ENCODE assay signal across 1 cellular context in the genomic region with DNA sequence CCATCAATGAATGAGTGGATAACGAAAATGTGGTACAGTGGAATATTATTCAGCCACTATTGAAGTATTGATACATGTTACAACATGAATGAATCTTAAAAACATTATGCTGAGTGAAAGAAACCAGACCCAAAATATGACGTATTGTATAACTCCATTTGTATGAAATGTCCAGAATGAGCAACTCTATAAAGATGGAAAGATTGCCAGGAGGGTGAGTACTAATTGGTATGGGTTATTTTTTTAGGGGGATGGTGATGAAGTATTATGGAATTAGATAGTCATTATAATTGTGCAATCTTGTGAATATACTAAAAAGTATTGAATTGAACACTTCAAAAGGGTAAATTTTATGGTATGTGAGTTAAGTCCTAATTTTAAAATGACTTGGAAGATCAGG.
TF ChIP-seq lines count a peak whose summit lies in the region.

No MANE protein-coding gene starts in this region.

TF ChIP-seq in SK-N-SH treated with all-trans-retinoic acid at 6 μM for 48 hours, 23 proteins besides CTCF, POLR2A, EP300 and RAD21 (continued from another document):
- TF ChIP-seq, protein P1, sequence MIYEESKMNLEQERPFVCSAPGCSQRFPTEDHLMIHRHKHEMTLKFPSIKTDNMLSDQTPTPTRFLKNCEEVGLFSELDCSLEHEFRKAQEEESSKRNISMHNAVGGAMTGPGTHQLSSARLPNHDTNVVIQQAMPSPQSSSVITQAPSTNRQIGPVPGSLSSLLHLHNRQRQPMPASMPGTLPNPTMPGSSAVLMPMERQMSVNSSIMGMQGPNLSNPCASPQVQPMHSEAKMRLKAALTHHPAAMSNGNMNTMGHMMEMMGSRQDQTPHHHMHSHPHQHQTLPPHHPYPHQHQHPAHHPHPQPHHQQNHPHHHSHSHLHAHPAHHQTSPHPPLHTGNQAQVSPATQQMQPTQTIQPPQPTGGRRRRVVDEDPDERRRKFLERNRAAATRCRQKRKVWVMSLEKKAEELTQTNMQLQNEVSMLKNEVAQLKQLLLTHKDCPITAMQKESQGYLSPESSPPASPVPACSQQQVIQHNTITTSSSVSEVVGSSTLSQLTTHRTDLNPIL (CRISPR knock-in tag; IDR thresholded peaks at IDR 0.05; ENCODE audit: low read depth) = no peak
- TF ChIP-seq ESRRG (CRISPR knock-in tag; IDR thresholded peaks at IDR 0.05) = no peak
